1 cellular context compared by ENCODE assay signal in genomic region chr6:127464881-127465459, GRCh38.
TF ChIP-seq lines count a peak whose summit lies in the region.

No MANE protein-coding gene starts in this region.

TF ChIP-seq in IMR-90, 13 proteins besides CTCF, POLR2A, EP300 and RAD21:
- TF ChIP-seq ELK1 (IDR thresholded peaks at IDR 0.05; ENCODE audit: borderline replicate concordance, low read depth, low read length) (no peak), RCOR1 (IDR thresholded peaks at IDR 0.05; ENCODE audit: insufficient replicate concordance, low read length) (no peak), SMC3 (IDR thresholded peaks at IDR 0.05; ENCODE audit: low read depth, low read length) (peak; percentile 87)
